In the genomic region with DNA sequence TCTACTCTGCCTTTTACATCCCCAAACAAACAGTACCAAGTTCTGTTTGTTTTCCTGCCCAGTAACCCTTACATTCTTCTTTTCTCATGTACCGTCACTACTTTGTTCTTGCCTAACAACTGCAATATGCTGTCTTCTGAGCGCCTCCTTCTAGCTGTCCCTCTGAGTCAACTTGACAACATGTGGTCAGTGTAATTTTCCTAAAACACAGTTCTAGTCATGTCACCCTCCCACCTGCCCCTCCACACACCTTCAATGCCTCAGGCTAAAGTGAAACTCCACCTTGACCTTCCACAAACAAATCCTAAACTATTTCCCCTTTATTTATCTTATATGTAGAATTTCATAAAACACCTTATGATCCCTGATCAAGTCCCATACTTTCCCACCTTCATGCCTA, we compare ENCODE assay signal across 1 cellular context.
TF ChIP-seq lines count a peak whose summit lies in the region.

No MANE protein-coding gene starts in this region.

TF ChIP-seq in GM12878, 131 proteins besides CTCF, POLR2A, EP300 and RAD21 (continued from another document):
- TF ChIP-seq, protein P1, sequence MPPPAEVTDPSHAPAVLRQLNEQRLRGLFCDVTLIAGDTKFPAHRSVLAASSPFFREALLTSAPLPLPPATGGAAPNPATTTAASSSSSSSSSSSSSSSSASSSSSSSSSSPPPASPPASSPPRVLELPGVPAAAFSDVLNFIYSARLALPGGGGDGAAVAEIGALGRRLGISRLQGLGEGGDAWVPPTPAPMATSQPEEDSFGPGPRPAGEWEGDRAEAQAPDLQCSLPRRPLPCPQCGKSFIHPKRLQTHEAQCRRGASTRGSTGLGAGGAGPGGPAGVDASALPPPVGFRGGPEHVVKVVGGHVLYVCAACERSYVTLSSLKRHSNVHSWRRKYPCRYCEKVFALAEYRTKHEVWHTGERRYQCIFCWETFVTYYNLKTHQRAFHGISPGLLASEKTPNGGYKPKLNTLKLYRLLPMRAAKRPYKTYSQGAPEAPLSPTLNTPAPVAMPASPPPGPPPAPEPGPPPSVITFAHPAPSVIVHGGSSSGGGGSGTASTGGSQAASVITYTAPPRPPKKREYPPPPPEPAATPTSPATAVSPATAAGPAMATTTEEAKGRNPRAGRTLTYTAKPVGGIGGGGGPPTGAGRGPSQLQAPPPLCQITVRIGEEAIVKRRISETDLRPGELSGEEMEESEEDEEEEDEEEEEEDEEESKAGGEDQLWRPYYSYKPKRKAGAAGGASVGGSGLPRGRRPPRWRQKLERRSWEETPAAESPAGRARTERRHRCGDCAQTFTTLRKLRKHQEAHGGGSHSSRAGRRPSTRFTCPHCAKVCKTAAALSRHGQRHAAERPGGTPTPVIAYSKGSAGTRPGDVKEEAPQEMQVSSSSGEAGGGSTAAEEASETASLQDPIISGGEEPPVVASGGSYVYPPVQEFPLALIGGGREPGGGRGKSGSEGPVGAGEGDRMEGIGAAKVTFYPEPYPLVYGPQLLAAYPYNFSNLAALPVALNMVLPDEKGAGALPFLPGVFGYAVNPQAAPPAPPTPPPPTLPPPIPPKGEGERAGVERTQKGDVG (CRISPR knock-in tag; IDR thresholded peaks at IDR 0.05), result no peak
- TF ChIP-seq ZNF217 (IDR thresholded peaks at IDR 0.05) (no peak), ZNF24 (IDR thresholded peaks at IDR 0.05) (no peak), DPF2 (IDR thresholded peaks at IDR 0.05) (peak; percentile 21; the same call in 1 of the 2 replicates), SMC3 (IDR thresholded peaks at IDR 0.05; ENCODE audit: borderline replicate concordance, low read length) (no peak), CBX3 (IDR thresholded peaks at IDR 0.05; ENCODE audit: borderline replicate concordance, low read depth) (no peak), POU2F2 (IDR thresholded peaks at IDR 0.05; ENCODE audit: borderline replicate concordance, low read depth, low read length) (peak; percentile 74; the same call in 1 of the 3 replicates), CREM (IDR thresholded peaks at IDR 0.05; ENCODE audit: low read depth) (0 out of 2 replicates have a peak, but pooled peaks have one; percentile 16), NFIC (IDR thresholded peaks at IDR 0.05; ENCODE audit: low read depth, low read length) (peak; percentile 42; the same call in 1 of the 2 replicates), HDAC6 (IDR thresholded peaks at IDR 0.05; ENCODE audit: unreplicated experiment) (no peak), HDGF (IDR thresholded peaks at IDR 0.05) (no peak), POLR2AphosphoS2 (IDR thresholded peaks at IDR 0.05; ENCODE audit: low read depth, low read length) (no peak), CHD2 (IDR thresholded peaks at IDR 0.05; ENCODE audit: borderline replicate concordance, low read depth, low read length) (no peak), LARP7 (IDR thresholded peaks at IDR 0.05) (no peak), IKZF2 (IDR thresholded peaks at IDR 0.05) (peak; percentile 51 to 56; a peak in 2 of 4 replicates), ZNF622 (IDR thresholded peaks at IDR 0.05) (no peak), PAX8 (IDR thresholded peaks at IDR 0.05) (no peak), NFXL1 (IDR thresholded peaks at IDR 0.05; ENCODE audit: borderline replicate concordance) (no peak), RELA (IDR thresholded peaks at IDR 0.05; ENCODE audit: borderline replicate concordance, partially characterized antibody) (no peak), MEF2A (IDR thresholded peaks at IDR 0.05; ENCODE audit: insufficient read depth, low read depth, low read length) (no peak), SMAD5 (IDR thresholded peaks at IDR 0.05; ENCODE audit: low read depth) (no peak), SREBF1 (IDR thresholded peaks at IDR 0.05; ENCODE audit: low read length) (no peak), ZNF384 (IDR thresholded peaks at IDR 0.05; ENCODE audit: borderline replicate concordance, low read depth, low read length) (no peak), FOXK2 (IDR thresholded peaks at IDR 0.05) (no peak; the same call in 1 of the 2 replicates), RUNX3 (IDR thresholded peaks at IDR 0.05; ENCODE audit: low read length) (peak; percentile 81), MYC (IDR thresholded peaks at IDR 0.05; ENCODE audit: insufficient read depth, insufficient read length, insufficient replicate concordance, low read length, severe bottlenecking) (no peak), STAT3 (IDR thresholded peaks at IDR 0.05; ENCODE audit: low read depth, low read length) (no peak), ATF7 (IDR thresholded peaks at IDR 0.05; ENCODE audit: low read depth) (peak; percentile 34; the same call in 1 of the 2 replicates), JUNB (IDR thresholded peaks at IDR 0.05) (peak; percentile 57), POLR2AphosphoS5 (IDR thresholded peaks at IDR 0.05; ENCODE audit: low read length) (no peak), MTA2 (IDR thresholded peaks at IDR 0.05; ENCODE audit: low read depth) (peak; percentile 38; the same call in 1 of the 2 replicates), SUPT20H (IDR thresholded peaks at IDR 0.05; ENCODE audit: borderline replicate concordance, control insufficient read depth, low read depth, low read length) (no peak)
- TF ChIP-seq, protein P2, sequence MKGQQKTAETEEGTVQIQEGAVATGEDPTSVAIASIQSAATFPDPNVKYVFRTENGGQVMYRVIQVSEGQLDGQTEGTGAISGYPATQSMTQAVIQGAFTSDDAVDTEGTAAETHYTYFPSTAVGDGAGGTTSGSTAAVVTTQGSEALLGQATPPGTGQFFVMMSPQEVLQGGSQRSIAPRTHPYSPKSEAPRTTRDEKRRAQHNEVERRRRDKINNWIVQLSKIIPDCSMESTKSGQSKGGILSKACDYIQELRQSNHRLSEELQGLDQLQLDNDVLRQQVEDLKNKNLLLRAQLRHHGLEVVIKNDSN (IDR thresholded peaks at IDR 0.05; ENCODE audit: borderline replicate concordance, extremely low read length, insufficient read depth, low read depth, low read length), result no peak
- TF ChIP-seq, protein P3, sequence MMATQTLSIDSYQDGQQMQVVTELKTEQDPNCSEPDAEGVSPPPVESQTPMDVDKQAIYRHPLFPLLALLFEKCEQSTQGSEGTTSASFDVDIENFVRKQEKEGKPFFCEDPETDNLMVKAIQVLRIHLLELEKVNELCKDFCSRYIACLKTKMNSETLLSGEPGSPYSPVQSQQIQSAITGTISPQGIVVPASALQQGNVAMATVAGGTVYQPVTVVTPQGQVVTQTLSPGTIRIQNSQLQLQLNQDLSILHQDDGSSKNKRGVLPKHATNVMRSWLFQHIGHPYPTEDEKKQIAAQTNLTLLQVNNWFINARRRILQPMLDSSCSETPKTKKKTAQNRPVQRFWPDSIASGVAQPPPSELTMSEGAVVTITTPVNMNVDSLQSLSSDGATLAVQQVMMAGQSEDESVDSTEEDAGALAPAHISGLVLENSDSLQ (IDR thresholded peaks at IDR 0.05), result peak; percentile 50; the same call in 1 of the 2 replicates
- TF ChIP-seq, protein P4, sequence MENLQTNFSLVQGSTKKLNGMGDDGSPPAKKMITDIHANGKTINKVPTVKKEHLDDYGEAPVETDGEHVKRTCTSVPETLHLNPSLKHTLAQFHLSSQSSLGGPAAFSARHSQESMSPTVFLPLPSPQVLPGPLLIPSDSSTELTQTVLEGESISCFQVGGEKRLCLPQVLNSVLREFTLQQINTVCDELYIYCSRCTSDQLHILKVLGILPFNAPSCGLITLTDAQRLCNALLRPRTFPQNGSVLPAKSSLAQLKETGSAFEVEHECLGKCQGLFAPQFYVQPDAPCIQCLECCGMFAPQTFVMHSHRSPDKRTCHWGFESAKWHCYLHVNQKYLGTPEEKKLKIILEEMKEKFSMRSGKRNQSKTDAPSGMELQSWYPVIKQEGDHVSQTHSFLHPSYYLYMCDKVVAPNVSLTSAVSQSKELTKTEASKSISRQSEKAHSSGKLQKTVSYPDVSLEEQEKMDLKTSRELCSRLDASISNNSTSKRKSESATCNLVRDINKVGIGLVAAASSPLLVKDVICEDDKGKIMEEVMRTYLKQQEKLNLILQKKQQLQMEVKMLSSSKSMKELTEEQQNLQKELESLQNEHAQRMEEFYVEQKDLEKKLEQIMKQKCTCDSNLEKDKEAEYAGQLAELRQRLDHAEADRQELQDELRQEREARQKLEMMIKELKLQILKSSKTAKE (IDR thresholded peaks at IDR 0.05; ENCODE audit: low read depth, poor library complexity, severe bottlenecking), result no peak
- TF ChIP-seq, protein P5, sequence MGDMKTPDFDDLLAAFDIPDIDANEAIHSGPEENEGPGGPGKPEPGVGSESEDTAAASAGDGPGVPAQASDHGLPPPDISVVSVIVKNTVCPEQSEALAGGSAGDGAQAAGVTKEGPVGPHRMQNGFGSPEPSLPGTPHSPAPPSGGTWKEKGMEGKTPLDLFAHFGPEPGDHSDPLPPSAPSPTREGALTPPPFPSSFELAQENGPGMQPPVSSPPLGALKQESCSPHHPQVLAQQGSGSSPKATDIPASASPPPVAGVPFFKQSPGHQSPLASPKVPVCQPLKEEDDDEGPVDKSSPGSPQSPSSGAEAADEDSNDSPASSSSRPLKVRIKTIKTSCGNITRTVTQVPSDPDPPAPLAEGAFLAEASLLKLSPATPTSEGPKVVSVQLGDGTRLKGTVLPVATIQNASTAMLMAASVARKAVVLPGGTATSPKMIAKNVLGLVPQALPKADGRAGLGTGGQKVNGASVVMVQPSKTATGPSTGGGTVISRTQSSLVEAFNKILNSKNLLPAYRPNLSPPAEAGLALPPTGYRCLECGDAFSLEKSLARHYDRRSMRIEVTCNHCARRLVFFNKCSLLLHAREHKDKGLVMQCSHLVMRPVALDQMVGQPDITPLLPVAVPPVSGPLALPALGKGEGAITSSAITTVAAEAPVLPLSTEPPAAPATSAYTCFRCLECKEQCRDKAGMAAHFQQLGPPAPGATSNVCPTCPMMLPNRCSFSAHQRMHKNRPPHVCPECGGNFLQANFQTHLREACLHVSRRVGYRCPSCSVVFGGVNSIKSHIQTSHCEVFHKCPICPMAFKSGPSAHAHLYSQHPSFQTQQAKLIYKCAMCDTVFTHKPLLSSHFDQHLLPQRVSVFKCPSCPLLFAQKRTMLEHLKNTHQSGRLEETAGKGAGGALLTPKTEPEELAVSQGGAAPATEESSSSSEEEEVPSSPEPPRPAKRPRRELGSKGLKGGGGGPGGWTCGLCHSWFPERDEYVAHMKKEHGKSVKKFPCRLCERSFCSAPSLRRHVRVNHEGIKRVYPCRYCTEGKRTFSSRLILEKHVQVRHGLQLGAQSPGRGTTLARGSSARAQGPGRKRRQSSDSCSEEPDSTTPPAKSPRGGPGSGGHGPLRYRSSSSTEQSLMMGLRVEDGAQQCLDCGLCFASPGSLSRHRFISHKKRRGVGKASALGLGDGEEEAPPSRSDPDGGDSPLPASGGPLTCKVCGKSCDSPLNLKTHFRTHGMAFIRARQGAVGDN (IDR thresholded peaks at IDR 0.05), result peak; percentile 18; the same call in 1 of the 2 replicates
- TF ChIP-seq, protein P6, sequence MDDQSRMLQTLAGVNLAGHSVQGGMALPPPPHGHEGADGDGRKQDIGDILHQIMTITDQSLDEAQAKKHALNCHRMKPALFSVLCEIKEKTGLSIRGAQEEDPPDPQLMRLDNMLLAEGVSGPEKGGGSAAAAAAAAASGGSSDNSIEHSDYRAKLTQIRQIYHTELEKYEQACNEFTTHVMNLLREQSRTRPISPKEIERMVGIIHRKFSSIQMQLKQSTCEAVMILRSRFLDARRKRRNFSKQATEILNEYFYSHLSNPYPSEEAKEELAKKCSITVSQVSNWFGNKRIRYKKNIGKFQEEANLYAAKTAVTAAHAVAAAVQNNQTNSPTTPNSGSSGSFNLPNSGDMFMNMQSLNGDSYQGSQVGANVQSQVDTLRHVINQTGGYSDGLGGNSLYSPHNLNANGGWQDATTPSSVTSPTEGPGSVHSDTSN (IDR thresholded peaks at IDR 0.05; ENCODE audit: insufficient replicate concordance, low read depth, low read length), result no peak
TF ChIP-seq in GM12878: peak in this region for 14.
